7 cellular contexts compared by ENCODE assay signal in the genomic region with DNA sequence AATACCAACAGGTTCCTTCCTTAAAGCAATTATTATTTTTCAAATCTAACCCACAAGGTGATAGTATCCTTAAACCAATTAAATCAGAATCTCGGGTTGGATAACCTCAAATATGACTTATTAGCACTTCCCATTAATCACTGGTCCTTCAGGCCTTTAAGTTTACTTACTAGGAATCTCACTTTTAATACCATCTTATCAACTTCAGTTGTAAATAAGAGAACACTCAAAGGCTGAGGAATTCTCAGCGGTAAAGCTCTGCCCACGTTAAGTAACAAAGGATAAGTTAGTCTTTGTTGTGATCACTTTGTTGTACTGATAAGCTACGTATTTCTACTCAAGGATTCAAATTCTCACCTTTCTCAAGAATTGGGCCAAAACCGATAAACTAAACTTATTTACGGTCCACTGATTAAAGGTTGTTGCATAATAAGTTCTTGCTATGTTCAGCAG.
DNase-seq lines count a peak whose midpoint lies in the region; ATAC-seq and TF ChIP-seq lines count a peak whose summit lies in the region.

No MANE protein-coding gene starts in this region.

- no peaks in the 10 kb centered on the region for H3K36me3 ChIP-seq in smooth muscle cell (ENCODE audit: low read depth)

- H3K36me3 Mint-ChIP-seq in T-helper 17 cell (ENCODE audit: low read depth): no peaks in the 10 kb centered on the region

- H4K20me1 ChIP-seq in smooth muscle cell (ENCODE audit: low read depth): no peaks in the 10 kb centered on the region

- H3K27ac ChIP-seq in foreskin keratinocyte (peak overlapping the region; percentile 89), smooth muscle cell (ENCODE audit: low read depth) (peak overlapping the region; percentile 75)

- H3K4me3 ChIP-seq in HFF-Myc (replicated peaks; ENCODE audit: low read depth, low read length) (peak overlapping the region; percentile 60), smooth muscle cell (peak overlapping the region; percentile 56)

- peak overlapping the region; percentile 59 for H2AFZ ChIP-seq in smooth muscle cell (ENCODE audit: low read depth)

- peaks cover 13% of the 10 kb centered on the region for H3K79me2 ChIP-seq in smooth muscle cell (ENCODE audit: low read depth)

- H3K4me1 ChIP-seq in foreskin keratinocyte (peaks cover 12% of the 10 kb centered on the region), smooth muscle cell (ENCODE audit: low read depth) (peaks cover 12% of the 10 kb centered on the region)

- peaks cover 26% of the 10 kb centered on the region for H3K4me1 Mint-ChIP-seq in T-helper 17 cell

- DNase-seq in HFF-Myc (ENCODE audit: extremely low read depth, low read depth): no peak
- DNase-seq in T-helper 17 cell: no peak
- DNase-seq in foreskin keratinocyte: peak in 1 of 2 donors; percentile 56
- no peak for DNase-seq in smooth muscle cell (lab: John Stamatoyannopoulos, UW; ENCODE audit: unreplicated experiment)
- DNase-seq in retina: no peak

- WGBS in smooth muscle cell (ENCODE audit: low lambda C conversion rate): 7% methylated on average over 6 of the region's 6 CpGs

- H3K4me3 Mint-ChIP-seq in T-helper 17 cell: peak overlapping the region; percentile 92

- H3F3A ChIP-seq in smooth muscle cell (ENCODE audit: low read depth): peaks cover 15% of the 10 kb centered on the region

- no peaks in the 10 kb centered on the region for H3K27me3 Mint-ChIP-seq in T-helper 17 cell

- ATAC-seq in T-helper 17 cell: no peak
- ATAC-seq in foreskin keratinocyte: no peak
- no peak for ATAC-seq in HG03175 (IDR thresholded peaks at IDR 0.05; ENCODE audit: unreplicated experiment)
- ATAC-seq in HG03439 (IDR thresholded peaks at IDR 0.05; ENCODE audit: unreplicated experiment): no peak

- H3K9ac ChIP-seq in smooth muscle cell (ENCODE audit: low read depth): peak overlapping the region; percentile 53

- H3K9me3 ChIP-seq in T-helper 17 cell (ENCODE audit: control insufficient read depth, low read length, poor library complexity, severe bottlenecking): no peaks in the 10 kb centered on the region
- H3K9me3 ChIP-seq in smooth muscle cell (replicated peaks; ENCODE audit: low read depth): no peaks in the 10 kb centered on the region

- peak overlapping the region; percentile 96 for H3K27ac Mint-ChIP-seq in T-helper 17 cell

- H3K4me2 ChIP-seq in smooth muscle cell: peak overlapping the region; percentile 84

- H3K27me3 ChIP-seq in foreskin keratinocyte: no peaks in the 10 kb centered on the region
- H3K27me3 ChIP-seq in smooth muscle cell (ENCODE audit: low read depth): no peaks in the 10 kb centered on the region

- no peak for TF ChIP-seq CTCF in HFF-Myc (IDR thresholded peaks at IDR 0.05; ENCODE audit: low read depth, low read length, missing control alignments)
- TF ChIP-seq CTCF in foreskin keratinocyte (conservative IDR thresholded peaks at IDR 0.05): no peak
- no peak for TF ChIP-seq CTCF in smooth muscle cell (IDR thresholded peaks at IDR 0.05; ENCODE audit: borderline replicate concordance, insufficient read depth, poor library complexity, severe bottlenecking)
